ENCODE assay signal across 13 cellular contexts in genomic region chr3:61926913-61927312, GRCh38.
A peak's percentile ranks its signal among the peaks of the same experiment; 100 is the strongest.
DNase-seq lines count a peak whose midpoint lies in the region; ATAC-seq and TF ChIP-seq lines count a peak whose summit lies in the region.
"Had no signal": no experiment of that assay in that cellular context is flagged by ENCODE, and none has a peak within 500 bp of the region (broad histone marks: within the 10 kb centered on the region; RNA-seq: fewer than 3 reads in every experiment).

No MANE protein-coding gene starts in this region.

- peak; percentile 36 for DNase-seq in astrocyte of the cerebellum (ENCODE audit: low read depth)
- DNase-seq in stimulated activated CD4-positive, alpha-beta T cell treated with anti-CD3 and anti-CD28 coated beads, Interleukin-4, amount 100 ng/mL, for 4 hours, result no peak
- no peak for DNase-seq in NCI-H1417 treated with DMSO at 0.1 percent for 48 hours (lab: John Stamatoyannopoulos, UW)
- no peak for DNase-seq in NCI-H446 treated with DMSO at 0.1 percent for 48 hours (lab: John Stamatoyannopoulos, UW)
- DNase-seq: activated CD4-positive, alpha-beta T cell treated with anti-CD3 and anti-CD28 coated beads, Interleukin-2, amount 50 U/mL, for 48 hours; NCI-H526 had no signal

- no peak for TF ChIP-seq POLR2A in gastroesophageal sphincter (IDR thresholded peaks at IDR 0.05)

- H3K4me3 ChIP-seq in BLaER1 treated with 17β-estradiol and CSF1 and Interleukin-3, amounts not matched to agents 10 nM and 100 nM, result no peak overlapping the region
- H3K4me3 ChIP-seq in astrocyte of the cerebellum (ENCODE audit: low read depth, low read length) (no peak overlapping the region), gastroesophageal sphincter (no peak overlapping the region), rectal smooth muscle tissue (ENCODE audit: low read length) (no peak overlapping the region)
- H3K4me3 ChIP-seq: skin epidermis had no signal

- H3K27me3 ChIP-seq in BLaER1 treated with 17β-estradiol and CSF1 and Interleukin-3, amounts not matched to agents 10 nM and 100 nM, result no peaks in the 10 kb centered on the region; a peak in 1 of 22 replicates
- H3K27me3 ChIP-seq in gastroesophageal sphincter (no peaks in the 10 kb centered on the region), rectal smooth muscle tissue (ENCODE audit: control insufficient read depth, insufficient read depth, low read length) (no peaks in the 10 kb centered on the region)

- peaks cover 27 to 50% (median 37%) of the 10 kb centered on the region in 10 experiments for H3K4me1 ChIP-seq in BLaER1 treated with 17β-estradiol and CSF1 and Interleukin-3, amounts not matched to agents 10 nM and 100 nM
- H3K4me1 ChIP-seq in gastroesophageal sphincter (peaks cover 26 to 67% (median 34%) of the 10 kb centered on the region in 3 donors), rectal smooth muscle tissue (ENCODE audit: control insufficient read depth, insufficient read depth, low read length) (peaks cover 42% of the 10 kb centered on the region)

- H4K20me1 ChIP-seq in BLaER1 treated with 17β-estradiol and CSF1 and Interleukin-3, amounts not matched to agents 10 nM and 100 nM, result peaks cover 0 to 12% (median 0%) of the 10 kb centered on the region in 11 experiments; a peak in 5 of 22 replicates

- peak overlapping the region in 10 of 11 experiments; percentile 4 to 70 (median 22); a peak in 15 of 22 replicates for H3K4me2 ChIP-seq in BLaER1 treated with 17β-estradiol and CSF1 and Interleukin-3, amounts not matched to agents 10 nM and 100 nM

- peak; percentile 3 for ATAC-seq in gastroesophageal sphincter
- ATAC-seq in GM18861 (IDR thresholded peaks at IDR 0.05; ENCODE audit: unreplicated experiment), result no peak
- ATAC-seq: activated naive CD4-positive, alpha-beta T cell treated with anti-CD3 and anti-CD28 coated beads, Interleukin-2, amount 50 U/mL, for 72 hours had no signal

- WGBS in gastroesophageal sphincter (ENCODE audit: low coverage in 1 of 2), 2 donors, result 1 to 10% methylated on average over 3 of the region's 3 CpGs

- no peak overlapping the region for H3K27ac ChIP-seq in BLaER1 treated with 17β-estradiol and CSF1 and Interleukin-3, amounts not matched to agents 10 nM and 100 nM
- H3K27ac ChIP-seq in gastroesophageal sphincter, result peak overlapping the region; percentile 72 to 83 (median 75)
- peak overlapping the region; percentile 76 for H3K27ac ChIP-seq in rectal smooth muscle tissue (ENCODE audit: low read depth, low read length)
- H3K27ac ChIP-seq: C4-2B had no signal

- TF ChIP-seq EP300 in gastroesophageal sphincter (IDR thresholded peaks at IDR 0.05), result no peak

- H3K9ac ChIP-seq in BLaER1 treated with 17β-estradiol and CSF1 and Interleukin-3, amounts not matched to agents 10 nM and 100 nM, result no peak overlapping the region
- H3K9ac ChIP-seq in rectal smooth muscle tissue (ENCODE audit: low read length), result no peak overlapping the region

- TF ChIP-seq CTCF in astrocyte of the cerebellum (IDR thresholded peaks at IDR 0.05; ENCODE audit: low read depth, low read length, missing control alignments) (no peak), gastroesophageal sphincter (IDR thresholded peaks at IDR 0.05) (no peak)

- H3K36me3 ChIP-seq in BLaER1 treated with 17β-estradiol and CSF1 and Interleukin-3, amounts not matched to agents 10 nM and 100 nM, result no peaks in the 10 kb centered on the region
- no peaks in the 10 kb centered on the region for H3K36me3 ChIP-seq in gastroesophageal sphincter
- no peaks in the 10 kb centered on the region for H3K36me3 ChIP-seq in rectal smooth muscle tissue (ENCODE audit: control insufficient read depth, insufficient read depth, low read length)

- in situ Hi-C loops in astrocyte of the cerebellum (cut with HindIII; ENCODE audit: low sequenced_read_pairs), result no loop called here

- peaks cover 0 to 17% (median 4%) of the 10 kb centered on the region in 11 experiments; a peak in 7 of 22 replicates for H3K9me3 ChIP-seq in BLaER1 treated with 17β-estradiol and CSF1 and Interleukin-3, amounts not matched to agents 10 nM and 100 nM (replicated peaks in 1 of 11)
- no peaks in the 10 kb centered on the region for H3K9me3 ChIP-seq in gastroesophageal sphincter

Comparison
In these comparisons a context has a peak if more than half of its experiments do, and no peak if none do; other contexts are left out.
1. H3K27ac ChIP-seq: peak in gastroesophageal sphincter (4 of 4) and rectal smooth muscle tissue (single experiment); none in BLaER1 treated with 17β-estradiol and CSF1 and Interleukin-3, amounts not matched to agents 10 nM and 100 nM (0 of 11).